1 cellular context compared by ENCODE assay signal in the genomic region with DNA sequence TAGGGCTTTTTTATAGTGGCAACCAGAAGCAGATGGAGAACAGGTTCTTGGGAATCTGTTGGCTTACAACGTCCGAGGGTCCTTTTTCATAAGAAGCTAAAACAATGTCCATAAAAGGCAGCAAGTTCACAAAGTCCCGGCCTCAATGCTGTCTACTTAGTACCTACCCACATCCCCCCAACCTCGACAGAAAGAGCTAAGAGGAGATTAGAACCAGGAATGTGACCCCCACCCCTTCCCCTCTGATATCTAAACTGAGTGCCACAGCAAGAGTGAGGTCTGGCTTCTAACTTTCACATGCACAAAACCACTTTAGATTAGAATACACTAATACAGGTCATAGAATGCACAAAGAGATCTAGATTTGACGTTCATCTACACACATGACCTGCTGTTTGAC.
TF ChIP-seq lines count a peak whose summit lies in the region.

No MANE protein-coding gene starts in this region.

TF ChIP-seq in IMR-90, 13 proteins besides CTCF, POLR2A, EP300 and RAD21 (continued from another document):
- TF ChIP-seq FOS (IDR thresholded peaks at IDR 0.05; ENCODE audit: low read depth, low read length) (no peak), CEBPB (IDR thresholded peaks at IDR 0.05; ENCODE audit: low read depth, low read length) (no peak)
TF ChIP-seq in IMR-90: peak in this region for 0.
